ENCODE assay signal across 8 cellular contexts in the genomic region with DNA sequence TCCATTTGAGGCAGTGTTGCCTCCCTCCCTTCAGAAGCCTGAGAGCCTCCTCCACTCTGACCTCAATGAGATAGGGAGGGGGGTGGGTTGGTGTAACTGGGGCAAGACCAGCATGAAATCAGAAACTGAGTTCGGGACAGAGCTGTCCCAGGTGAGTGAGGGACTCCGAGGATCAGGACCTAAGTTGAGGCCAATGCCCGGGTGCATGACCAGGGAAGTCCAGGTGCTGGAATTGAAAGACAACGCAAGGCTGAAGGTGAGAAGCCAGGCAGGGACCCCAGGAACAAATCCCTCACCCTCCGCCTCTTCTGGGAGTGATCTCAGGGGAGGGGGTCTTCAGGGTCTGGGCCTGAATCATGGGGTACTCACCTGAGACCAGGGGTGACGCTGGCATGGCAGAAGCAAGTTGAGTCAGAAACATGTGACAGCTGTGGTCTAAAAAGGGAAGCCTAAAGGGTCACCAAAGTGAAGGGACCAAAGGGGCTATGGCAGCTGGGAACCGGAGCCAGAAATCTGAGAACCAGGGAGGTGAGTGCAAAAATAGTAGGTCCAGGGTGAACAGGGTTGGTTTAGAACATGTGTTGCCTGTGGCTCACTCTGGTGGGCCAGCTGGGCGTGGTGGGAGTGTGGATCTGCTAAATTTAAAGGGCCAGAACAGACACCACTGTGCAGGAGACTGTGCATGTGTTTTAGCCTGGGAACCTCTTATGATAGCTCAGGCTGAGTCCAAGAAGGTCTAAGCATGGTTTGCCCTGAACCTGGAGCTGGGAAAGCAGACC. TPM values are rescaled to one million over a fixed set of nuclear protein-coding genes. Genes with fewer than 3 reads are reported as not detected.
DNase-seq lines count a peak whose midpoint lies in the region; ATAC-seq and TF ChIP-seq lines count a peak whose summit lies in the region.

No MANE protein-coding gene starts in this region.

- DNase-seq in activated T-cell treated with anti-CD3 and anti-CD28 coated beads, Interleukin-2, amount 50 U/mL, for 72 hours = no peak
- DNase-seq in activated T-cell treated with anti-CD3 and anti-CD28 coated beads for 4 hours (no peak), MCF 10A (ENCODE audit: unreplicated experiment) (no peak), uterus (no peak), T-helper 1 cell (no peak), SHP77 treated with DMSO at 0.1 percent for 48 hours (lab: John Stamatoyannopoulos, UW) (no peak)

- H3K4me1 ChIP-seq in mesodermal cell (ENCODE audit: control insufficient read depth, insufficient read depth, low read length, poor library complexity, severe bottlenecking) (peaks cover 30% of the 10 kb centered on the region), uterus (peaks cover 5 to 18% of the 10 kb centered on the region in 2 donors)

- H3K9me3 Mint-ChIP-seq in activated T-cell treated with anti-CD3 and anti-CD28 coated beads, Interleukin-2, amount 50 U/mL, for 72 hours = no peaks in the 10 kb centered on the region
- no peaks in the 10 kb centered on the region for H3K9me3 Mint-ChIP-seq in MCF 10A (ENCODE audit: unreplicated experiment)

- peak overlapping the region; percentile 93 for H3K27ac ChIP-seq in mesodermal cell (ENCODE audit: low read depth, low read length, severe bottlenecking)
- peak overlapping the region; percentile 88 to 91 for H3K27ac ChIP-seq in uterus

- BruUV-seq in MCF 10A (replicated peaks; lab: Mats Ljungman, UMichigan) = no TSS peak

- WGBS in mesodermal cell (ENCODE audit: insufficient coverage in 2 of 2), 2 experiments = 95 to 98% methylated on average over 7 to 8 of the region's 8 CpGs

- peaks cover 31% of the 10 kb centered on the region for H3K4me1 Mint-ChIP-seq in activated T-cell treated with anti-CD3 and anti-CD28 coated beads, Interleukin-2, amount 50 U/mL, for 72 hours (ENCODE audit: low read depth)
- peaks cover 63% of the 10 kb centered on the region for H3K4me1 Mint-ChIP-seq in MCF 10A (ENCODE audit: insufficient read depth, unreplicated experiment)

- no peaks in the 10 kb centered on the region for H3K36me3 ChIP-seq in mesodermal cell (ENCODE audit: control insufficient read depth, insufficient read depth, low read length)
- no peaks in the 10 kb centered on the region for H3K36me3 ChIP-seq in uterus

- no peaks in the 10 kb centered on the region for H3K27me3 ChIP-seq in uterus

- intact Hi-C loops in MCF 10A (cut with micrococcal nuclease) = loop anchor here (1.0 kb wide), 1 partner anchor 41 kb away; a partner anchor contains a TSS
- intact Hi-C loops in uterus (cut with DNase I; ENCODE audit: low total_unique reads) = no loop called here

- TF ChIP-seq CTCF in MCF 10A (IDR thresholded peaks at IDR 0.05; ENCODE audit: unreplicated experiment) = no peak
- no peak for TF ChIP-seq CTCF in uterus (IDR thresholded peaks at IDR 0.05)

- peak; percentile 1 to 2 for ATAC-seq in activated T-cell treated with anti-CD3 and anti-CD28 coated beads, Interleukin-2, amount 50 U/mL, for 72 hours (replicated peaks in 1 of 2)
- ATAC-seq in GM18520 (IDR thresholded peaks at IDR 0.05; ENCODE audit: unreplicated experiment) = no peak

- H3K27me3 Mint-ChIP-seq in activated T-cell treated with anti-CD3 and anti-CD28 coated beads, Interleukin-2, amount 50 U/mL, for 72 hours (ENCODE audit: low read depth) = no peaks in the 10 kb centered on the region
- no peaks in the 10 kb centered on the region for H3K27me3 Mint-ChIP-seq in MCF 10A (ENCODE audit: insufficient read depth, unreplicated experiment)

- H3K4me3 ChIP-seq in mesodermal cell (ENCODE audit: extremely low read depth, insufficient read depth, low read length, poor library complexity, severe bottlenecking) (no peak overlapping the region), uterus (no peak overlapping the region)

- CTCF ChIA-PET in MCF 10A (lab: Yijun Ruan, JAX) = interaction anchor here (0.6 to 3.1 kb wide), 10 partner anchors 20 to 944 kb away, joined by 3 to 15 read pairs (median 4); a partner anchor contains a TSS

- H3K36me3 Mint-ChIP-seq in activated T-cell treated with anti-CD3 and anti-CD28 coated beads, Interleukin-2, amount 50 U/mL, for 72 hours (ENCODE audit: insufficient read depth in 2 of 2) = no peaks in the 10 kb centered on the region
- H3K36me3 Mint-ChIP-seq in MCF 10A (ENCODE audit: insufficient read depth, unreplicated experiment) = peaks cover 7% of the 10 kb centered on the region

- POLR2A ChIA-PET in MCF 10A (lab: Yijun Ruan, JAX) = interaction anchor here (0.6 to 12.8 kb wide), 21 partner anchors 10 to 1372 kb away, joined by 3 to 326 read pairs (median 17); a partner anchor contains a TSS

- H3K27ac Mint-ChIP-seq in activated T-cell treated with anti-CD3 and anti-CD28 coated beads, Interleukin-2, amount 50 U/mL, for 72 hours = peak overlapping the region; percentile 78
- H3K27ac Mint-ChIP-seq in MCF 10A (ENCODE audit: low read depth, unreplicated experiment) = peak overlapping the region; percentile 98

- TF ChIP-seq POLR2A in uterus (IDR thresholded peaks at IDR 0.05) = no peak

- peak overlapping the region; percentile 49 to 64 for H3K4me3 Mint-ChIP-seq in activated T-cell treated with anti-CD3 and anti-CD28 coated beads, Interleukin-2, amount 50 U/mL, for 72 hours
- H3K4me3 Mint-ChIP-seq in MCF 10A (ENCODE audit: unreplicated experiment) = peak overlapping the region; percentile 58

- no peaks in the 10 kb centered on the region for H3K9me3 ChIP-seq in mesodermal cell (ENCODE audit: control insufficient read depth, low read length)
- no peaks in the 10 kb centered on the region for H3K9me3 ChIP-seq in uterus

RNA-seq across cellular contexts. Expression of a gene that starts 41.1 kb away (rescaled TPM):
- total RNA-seq in activated T-cell treated with anti-CD3 and anti-CD28 coated beads, Interleukin-2, amount 50 U/mL, for 72 hours = 10 to 100 TPM; 46.1 to 46.4 TPM
- 38.9 and 53.3 TPM in 2 replicates for total RNA-seq in MCF 10A (2022)
- 50.3 TPM for polyA plus RNA-seq in mesodermal cell (2013, experiment 1 of 2)
- polyA plus RNA-seq in mesodermal cell (2013, experiment 2 of 2) = 47.3 TPM
- total RNA-seq in uterus = 10 to 100 TPM; 24.6 to 82.7 (median 61.0) TPM
